In the genomic region with DNA sequence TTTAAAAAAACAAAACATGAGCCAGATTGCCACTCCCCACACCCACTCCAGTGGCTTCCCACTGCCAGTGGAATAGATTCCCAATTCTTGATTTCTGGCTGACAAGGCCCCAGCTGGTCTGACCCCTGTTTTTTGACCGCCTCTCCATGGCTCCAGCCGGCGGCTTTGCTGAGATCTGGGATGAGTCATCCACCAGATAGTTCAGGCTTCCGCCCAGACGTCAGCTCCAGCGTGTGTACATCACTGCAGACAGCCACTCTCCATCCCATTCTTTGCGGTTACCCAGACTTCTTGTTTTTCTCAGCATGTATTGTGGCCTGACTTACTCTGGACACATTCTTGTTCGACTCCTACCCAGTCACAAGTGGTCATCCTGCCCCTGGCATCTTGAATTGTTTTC, we compare ENCODE assay signal across 10 cellular contexts.
A peak's percentile ranks its signal among the peaks of the same experiment; 100 is the strongest.
DNase-seq lines count a peak whose midpoint lies in the region; ATAC-seq and TF ChIP-seq lines count a peak whose summit lies in the region.
"Had no signal": no experiment of that assay in that cellular context is flagged by ENCODE, and none has a peak within 500 bp of the region (broad histone marks: within the 10 kb centered on the region; RNA-seq: fewer than 3 reads in every experiment).

No MANE protein-coding gene starts in this region.

- H3K9me3 ChIP-seq in psoas muscle: no peaks in the 10 kb centered on the region
- H3K9me3 ChIP-seq: breast epithelium had no signal

- H3K27ac ChIP-seq in psoas muscle: no peak overlapping the region

- no peaks in the 10 kb centered on the region for H3K27me3 ChIP-seq in psoas muscle (ENCODE audit: insufficient read depth in 3 of 3, low read length in 2 of 3)
- H3K27me3 ChIP-seq: breast epithelium had no signal

- no peaks in the 10 kb centered on the region for H3K4me1 ChIP-seq in psoas muscle
- H3K4me1 ChIP-seq: breast epithelium had no signal

- H3K36me3 ChIP-seq in psoas muscle (ENCODE audit: insufficient read depth in 1 of 2, low read depth in 1 of 2): no peaks in the 10 kb centered on the region
- H3K36me3 ChIP-seq: breast epithelium had no signal

- WGBS in psoas muscle, 3 donors: 68 to 77% (median 72%) methylated on average over 8 of the region's 8 CpGs

- no peak overlapping the region for H3K4me3 ChIP-seq in psoas muscle
- H3K4me3 ChIP-seq: breast epithelium, lung had no signal

- peak; percentile 35 to 73 (median 52) for ATAC-seq in psoas muscle
- no peak for ATAC-seq in activated CD4-positive, CD25-positive, alpha-beta regulatory T cell treated with anti-CD3 and anti-CD28 coated beads, Interleukin-2, amount 50 U/mL, for 24 hours

- DNase-seq in GM04503 (ENCODE audit: low read depth) (peak; percentile 40), T1000 (lab: John Stamatoyannopoulos, UW) (peak; percentile 51), head of caudate nucleus (peak in 33 of 42 donors; percentile 13 to 83 (median 45)), psoas muscle (peak in 1 of 2 donors; percentile 49), NCI-H1417 treated with DMSO at 0.1 percent for 48 hours (lab: John Stamatoyannopoulos, UW) (no peak), NCI-H1436 treated with DMSO at 0.1 percent for 48 hours (lab: John Stamatoyannopoulos, UW) (no peak), germinal center (ENCODE audit: low spot score) (no peak)

- intact Hi-C loops in head of caudate nucleus (cut with DNase I) (no loop called here), psoas muscle (cut with DNase I) (no loop called here)

- TF ChIP-seq CTCF in psoas muscle (IDR thresholded peaks at IDR 0.05): no peak

Comparison
In these comparisons a context has a peak if more than half of its experiments do, and no peak if none do; other contexts are left out.
1. DNase-seq: peak in GM04503 (single experiment), T1000 (single experiment) and head of caudate nucleus (33 of 42); none in NCI-H1417 treated with DMSO at 0.1 percent for 48 hours (single experiment), NCI-H1436 treated with DMSO at 0.1 percent for 48 hours (single experiment) and germinal center (single experiment).
2. ATAC-seq: peak in psoas muscle (4 of 4); none in activated CD4-positive, CD25-positive, alpha-beta regulatory T cell treated with anti-CD3 and anti-CD28 coated beads, Interleukin-2, amount 50 U/mL, for 24 hours (0 of 2).